In genomic region chr12:55717397-55718007, GRCh38 we compare ENCODE assay signal across 8 cellular contexts. TPM values are rescaled to one million over a fixed set of nuclear protein-coding genes. Genes with fewer than 3 reads are reported as not detected.
DNase-seq lines count a peak whose midpoint lies in the region; ATAC-seq, FAIRE-seq and TF ChIP-seq lines count a peak whose summit lies in the region.

No MANE protein-coding gene starts in this region.

- BruUV-seq in HCT116 (replicated peaks; lab: Mats Ljungman, UMichigan), result no TSS peak

- POLR2A ChIA-PET in A549 (lab: Yijun Ruan, JAX), result interaction anchor here (1.0 kb wide), 1 partner anchor 11 kb away, joined by 3 read pairs; the partner anchor contains the start of gene CD63
- POLR2A ChIA-PET in HCT116 (lab: Charles Lee), result interaction anchor here (1.2 kb wide), 1 partner anchor 12 kb away, joined by 4 read pairs; the partner anchor contains the start of gene CD63

- no peaks in the 10 kb centered on the region for H4K20me1 ChIP-seq in HCT116 (ENCODE audit: insufficient read depth)

- H3K27ac ChIP-seq in A549, result peak overlapping the region in 1 of 2 experiments; percentile 97; a peak in 2 of 6 replicates
- H3K27ac ChIP-seq in HCT116 (ENCODE audit: low read depth, low read length), result peak overlapping the region; percentile 84
- peak overlapping the region; percentile 98 for H3K27ac ChIP-seq in stomach smooth muscle (ENCODE audit: low read length)

- TF ChIP-seq RAD21 in A549 (conservative IDR thresholded peaks at IDR 0.05 in 1 of 2, IDR thresholded peaks at IDR 0.05 in 1 of 2), result no peak
- no peak for TF ChIP-seq RAD21 in HCT116 (IDR thresholded peaks at IDR 0.05; ENCODE audit: low read depth)

- H3K79me2 ChIP-seq in HCT116 (ENCODE audit: insufficient read depth, low read length), result peaks cover 14% of the 10 kb centered on the region

- no peaks in the 10 kb centered on the region for H3K36me3 ChIP-seq in HCT116 (ENCODE audit: control insufficient read depth in 1 of 2, insufficient read depth in 2 of 2, low read length in 2 of 2)
- peaks cover 0 to 3% of the 10 kb centered on the region in 2 donors for H3K36me3 ChIP-seq in stomach smooth muscle (ENCODE audit: control insufficient read depth in 2 of 2, insufficient read depth in 2 of 2, low read length in 2 of 2)

- CTCF ChIA-PET in A549 (lab: Yijun Ruan, JAX), result interaction anchor here (0.9 to 12.3 kb wide), 7 partner anchors 8 to 209 kb away, joined by 3 to 139 read pairs (median 20); partner anchors contain the start of genes GDF11 and ITGA7
- CTCF ChIA-PET in HCT116 (lab: Charles Lee), result interaction anchor here (0.9 kb wide), 1 partner anchor 334 kb away, joined by 3 read pairs; no protein-coding TSS in a partner anchor

- H3K9me3 ChIP-seq in A549 (no peaks in the 10 kb centered on the region), HCT116 (ENCODE audit: control insufficient read depth in 1 of 2, insufficient read depth in 1 of 2, low read depth in 1 of 2, low read length in 2 of 2) (no peaks in the 10 kb centered on the region), stomach smooth muscle (ENCODE audit: control insufficient read depth in 2 of 2, low read length in 2 of 2) (no peaks in the 10 kb centered on the region)

- H3K4me3 ChIP-seq in A549 (no peak overlapping the region), HCT116 (replicated peaks in 1 of 2; ENCODE audit: low read depth in 1 of 2, low read length in 2 of 2) (peak overlapping the region; percentile 75 to 94), stomach smooth muscle (ENCODE audit: low read length in 2 of 2) (peak overlapping the region; percentile 63 to 88)

- H3K27ac Mint-ChIP-seq in activated T-helper 2 cell treated with anti-CD3 and anti-CD28 coated beads, Interferon-gamma antibody, Interleukin-2, Interleukin-4, amounts not matched to agents 10 μg/mL and 5 μg/mL and 100 μg/mL, durations not matched to agents 14 hours and 24 hours and 36 hours, result peak overlapping the region; percentile 88

- H3K36me3 Mint-ChIP-seq in activated T-helper 2 cell treated with anti-CD3 and anti-CD28 coated beads, Interferon-gamma antibody, Interleukin-2, Interleukin-4, amounts not matched to agents 10 μg/mL and 5 μg/mL and 100 μg/mL, durations not matched to agents 14 hours and 24 hours and 36 hours (ENCODE audit: low read depth), result no peaks in the 10 kb centered on the region

- no peaks in the 10 kb centered on the region for H3K9me2 ChIP-seq in HCT116 (ENCODE audit: insufficient read depth)

- H3K9ac ChIP-seq in HCT116 (ENCODE audit: low read length) (peak overlapping the region; percentile 72), stomach smooth muscle (ENCODE audit: low read length in 2 of 2) (peak overlapping the region; percentile 87 to 95)

- FAIRE-seq in A549 (lab: Jason Lieb, UNC), result no peak

- TF ChIP-seq POLR2A in A549 (IDR thresholded peaks at IDR 0.05; ENCODE audit: low read length) (no peak), HCT116 (IDR thresholded peaks at IDR 0.05; ENCODE audit: borderline replicate concordance, extremely low read depth, insufficient read depth, insufficient read length) (no peak)

- H3K4me2 ChIP-seq in A549 (peak overlapping the region; percentile 93), HCT116 (ENCODE audit: low read length) (peak overlapping the region; percentile 93)

- DNase-seq in A549 (ENCODE audit: low read depth in 1 of 2, low spot score in 1 of 2) (no peak), HCT116 (ENCODE audit: low read depth, low spot score) (no peak), iris pigment epithelial cell (ENCODE audit: low read depth) (peak; percentile 76), SW 1271 (lab: John Stamatoyannopoulos, UW) (no peak), left lobe of liver (ENCODE audit: low spot score) (no peak)
- DNase-seq in activated T-helper 2 cell treated with anti-CD3 and anti-CD28 coated beads, Interferon-gamma antibody, Interleukin-2, Interleukin-4, amounts not matched to agents 10 μg/mL and 5 μg/mL and 100 μg/mL, durations not matched to agents 14 hours and 24 hours and 36 hours (ENCODE audit: low spot score), result no peak

- H2AFZ ChIP-seq in HCT116 (ENCODE audit: low read depth, low read length, poor library complexity, severe bottlenecking), result no peak overlapping the region

- peak overlapping the region; percentile 91 for H3K4me3 Mint-ChIP-seq in activated T-helper 2 cell treated with anti-CD3 and anti-CD28 coated beads, Interferon-gamma antibody, Interleukin-2, Interleukin-4, amounts not matched to agents 10 μg/mL and 5 μg/mL and 100 μg/mL, durations not matched to agents 14 hours and 24 hours and 36 hours (ENCODE audit: low read depth)

- TF ChIP-seq CTCF in A549 (IDR thresholded peaks at IDR 0.05), result no peak
- no peak for TF ChIP-seq CTCF in HCT116 (IDR thresholded peaks at IDR 0.05 in 2 of 3, conservative IDR thresholded peaks at IDR 0.05 in 1 of 3; ENCODE audit: borderline replicate concordance in 1 of 3, insufficient read depth in 1 of 3, low read depth in 2 of 3, low read length in 2 of 3)

- 58% methylated on average over 4 of the region's 4 CpGs for whole genome bisulfite sequencing in A549 (ENCODE audit: missing lambda C conversion rate)

- H3K9me3 Mint-ChIP-seq in activated T-helper 2 cell treated with anti-CD3 and anti-CD28 coated beads, Interferon-gamma antibody, Interleukin-2, Interleukin-4, amounts not matched to agents 10 μg/mL and 5 μg/mL and 100 μg/mL, durations not matched to agents 14 hours and 24 hours and 36 hours, result no peaks in the 10 kb centered on the region

- peaks cover 54% of the 10 kb centered on the region for H3K4me1 ChIP-seq in A549
- peaks cover 33 to 58% of the 10 kb centered on the region in 2 experiments for H3K4me1 ChIP-seq in HCT116 (ENCODE audit: control insufficient read depth in 1 of 2, insufficient read depth in 2 of 2, low read length in 2 of 2)
- H3K4me1 ChIP-seq in stomach smooth muscle (ENCODE audit: control insufficient read depth, insufficient read depth, low read length), result peaks cover 75% of the 10 kb centered on the region

- H3K27me3 Mint-ChIP-seq in activated T-helper 2 cell treated with anti-CD3 and anti-CD28 coated beads, Interferon-gamma antibody, Interleukin-2, Interleukin-4, amounts not matched to agents 10 μg/mL and 5 μg/mL and 100 μg/mL, durations not matched to agents 14 hours and 24 hours and 36 hours (ENCODE audit: low read depth), result peaks cover 1% of the 10 kb centered on the region

- peaks cover 24% of the 10 kb centered on the region for H3K4me1 Mint-ChIP-seq in activated T-helper 2 cell treated with anti-CD3 and anti-CD28 coated beads, Interferon-gamma antibody, Interleukin-2, Interleukin-4, amounts not matched to agents 10 μg/mL and 5 μg/mL and 100 μg/mL, durations not matched to agents 14 hours and 24 hours and 36 hours (ENCODE audit: low read depth)

- RAD21 ChIA-PET in HCT116 (lab: Charles Lee; ENCODE audit: low non-redundant PET in 1 of 2, low total read pairs in 2 of 2, uncharacterized antibody in 2 of 2, unreplicated experiment in 2 of 2), result no interaction called here

- ATAC-seq in A549 (no peak), HCT116 (no peak), HG02642 (IDR thresholded peaks at IDR 0.05; ENCODE audit: poor library complexity, unreplicated experiment) (no peak), left lobe of liver (no peak)

- no peak for TF ChIP-seq EP300 in A549 (IDR thresholded peaks at IDR 0.05)

- intact Hi-C loops in HCT116 (cut with micrococcal nuclease), result no loop called here
- intact Hi-C loops in activated T-helper 2 cell treated with anti-CD3 and anti-CD28 coated beads, Interferon-gamma antibody, Interleukin-2, Interleukin-4, amounts not matched to agents 10 μg/mL and 5 μg/mL and 100 μg/mL, durations not matched to agents 14 hours and 24 hours and 36 hours (cut with micrococcal nuclease), result loop anchor here (2.0 kb wide), 1 partner anchor 71 kb away; no protein-coding TSS in a partner anchor

- H3K27me3 ChIP-seq in HCT116 (ENCODE audit: insufficient read depth, low read length), result peaks cover 4% of the 10 kb centered on the region; the same call in 1 of the 2 replicates
- H3K27me3 ChIP-seq in stomach smooth muscle (ENCODE audit: control insufficient read depth in 1 of 2, insufficient read depth in 2 of 2, low read length in 2 of 2), result no peaks in the 10 kb centered on the region

RNA-seq across cellular contexts. Expression of gene BLOC1S1, which starts 1.7 kb away (rescaled TPM):
- 112 and 115 TPM in 2 replicates for polyA plus RNA-seq in A549 (2011; rRNA removed)
- 261 and 312 TPM in 2 replicates for polyA plus RNA-seq in A549 (2012; cell fraction: cytosol; rRNA removed)
- polyA plus RNA-seq in A549 (2012; cell fraction: nucleus; rRNA removed), result 103 and 115 TPM in 2 replicates
- 129 to 138 TPM (median 134 TPM) in 3 replicates for polyA plus RNA-seq in A549 (2017; fragmentation: RNase III; extraction: RNeasy Plus Mini Kit Qiagen cat#74134 plus additional on column Dnase treatment)
- polyA minus RNA-seq in A549 (2011; rRNA and poly(A)+ RNA removed), result 45.1 and 64.8 TPM in 2 replicates
- total RNA-seq in HCT116 (2021; ENCODE audit: unreplicated experiment), result 85.5 TPM
- 137 and 151 TPM in 2 replicates for polyA plus RNA-seq in HCT116 (2012)
- total RNA-seq in activated T-helper 2 cell treated with anti-CD3 and anti-CD28 coated beads, Interferon-gamma antibody, Interleukin-2, Interleukin-4, amounts not matched to agents 10 μg/mL and 5 μg/mL and 100 μg/mL, durations not matched to agents 14 hours and 24 hours and 36 hours, result 72.3 and 73.9 TPM in 2 replicates
- total RNA-seq in left lobe of liver, result 97.2 TPM

RNA-seq across cellular contexts. Expression of gene RDH5, which starts 2.7 kb away (rescaled TPM):
- polyA plus RNA-seq in A549 (2011; rRNA removed), result 8.1 and 9.1 TPM in 2 replicates
- 7.8 and 8.3 TPM in 2 replicates for polyA plus RNA-seq in A549 (2012; cell fraction: cytosol; rRNA removed)
- polyA plus RNA-seq in A549 (2012; cell fraction: nucleus; rRNA removed), result 28.7 and 33.2 TPM in 2 replicates
- polyA plus RNA-seq in A549 (2017; fragmentation: RNase III; extraction: RNeasy Plus Mini Kit Qiagen cat#74134 plus additional on column Dnase treatment), result 3.4 to 5.4 TPM (median 4.1 TPM) in 3 replicates
- 7.1 and 7.8 TPM in 2 replicates for polyA minus RNA-seq in A549 (2011; rRNA and poly(A)+ RNA removed)
- 6.2 TPM for total RNA-seq in HCT116 (2021; ENCODE audit: unreplicated experiment)
- 3.2 and 3.3 TPM in 2 replicates for polyA plus RNA-seq in HCT116 (2012)
- 6.5 and 8.1 TPM in 2 replicates for total RNA-seq in activated T-helper 2 cell treated with anti-CD3 and anti-CD28 coated beads, Interferon-gamma antibody, Interleukin-2, Interleukin-4, amounts not matched to agents 10 μg/mL and 5 μg/mL and 100 μg/mL, durations not matched to agents 14 hours and 24 hours and 36 hours
- total RNA-seq in left lobe of liver, result 60.0 TPM

RNA-seq across cellular contexts. Expression of gene ITGA7, which starts 9.8 kb away (rescaled TPM):
- polyA plus RNA-seq in A549 (2011; rRNA removed) (1.1 and 1.4 TPM in 2 replicates), A549 (2017; fragmentation: RNase III; extraction: RNeasy Plus Mini Kit Qiagen cat#74134 plus additional on column Dnase treatment) (1.7 to 2.0 TPM (median 1.9 TPM) in 3 replicates)
- 0.66 and 1.2 TPM in 2 replicates for polyA plus RNA-seq in A549 (2012; cell fraction: cytosol; rRNA removed)
- polyA plus RNA-seq in A549 (2012; cell fraction: nucleus; rRNA removed), result 7.3 and 8.5 TPM in 2 replicates
- polyA minus RNA-seq in A549 (2011; rRNA and poly(A)+ RNA removed), result 1.5 and 2.8 TPM in 2 replicates
- total RNA-seq in HCT116 (2021; ENCODE audit: unreplicated experiment) (17.8 TPM), left lobe of liver (16.9 TPM)
- 14.7 and 15.0 TPM in 2 replicates for polyA plus RNA-seq in HCT116 (2012)
- total RNA-seq in activated T-helper 2 cell treated with anti-CD3 and anti-CD28 coated beads, Interferon-gamma antibody, Interleukin-2, Interleukin-4, amounts not matched to agents 10 μg/mL and 5 μg/mL and 100 μg/mL, durations not matched to agents 14 hours and 24 hours and 36 hours, result 0.94 and 1.9 TPM in 2 replicates

RNA-seq across cellular contexts. Expression of gene CD63, which starts 11.3 kb away (rescaled TPM):
- polyA plus RNA-seq in A549 (2011; rRNA removed) (512 and 724 TPM in 2 replicates), A549 (2017; fragmentation: RNase III; extraction: RNeasy Plus Mini Kit Qiagen cat#74134 plus additional on column Dnase treatment) (493 to 547 TPM (median 530 TPM) in 3 replicates)
- polyA plus RNA-seq in A549 (2012; cell fraction: cytosol; rRNA removed), result 639 and 645 TPM in 2 replicates
- 264 and 317 TPM in 2 replicates for polyA plus RNA-seq in A549 (2012; cell fraction: nucleus; rRNA removed)
- polyA minus RNA-seq in A549 (2011; rRNA and poly(A)+ RNA removed), result 238 and 252 TPM in 2 replicates
- total RNA-seq in HCT116 (2021; ENCODE audit: unreplicated experiment) (355 TPM), left lobe of liver (203 TPM)
- polyA plus RNA-seq in HCT116 (2012), result 349 and 393 TPM in 2 replicates
- total RNA-seq in activated T-helper 2 cell treated with anti-CD3 and anti-CD28 coated beads, Interferon-gamma antibody, Interleukin-2, Interleukin-4, amounts not matched to agents 10 μg/mL and 5 μg/mL and 100 μg/mL, durations not matched to agents 14 hours and 24 hours and 36 hours, result 230 and 236 TPM in 2 replicates

RNA-seq across cellular contexts. Expression of gene GDF11, which starts 25.4 kb away (rescaled TPM):
- 1.2 and 1.4 TPM in 2 replicates for polyA plus RNA-seq in A549 (2011; rRNA removed)
- 4.5 and 5.5 TPM in 2 replicates for polyA plus RNA-seq in A549 (2012; cell fraction: cytosol; rRNA removed)
- 3.1 and 4.5 TPM in 2 replicates for polyA plus RNA-seq in A549 (2012; cell fraction: nucleus; rRNA removed)
- 2.8 to 3.6 TPM (median 3.1 TPM) in 3 replicates for polyA plus RNA-seq in A549 (2017; fragmentation: RNase III; extraction: RNeasy Plus Mini Kit Qiagen cat#74134 plus additional on column Dnase treatment)
- polyA minus RNA-seq in A549 (2011; rRNA and poly(A)+ RNA removed), result 3.1 and 3.3 TPM in 2 replicates
- 5.3 TPM for total RNA-seq in HCT116 (2021; ENCODE audit: unreplicated experiment)
- polyA plus RNA-seq in HCT116 (2012), result 5.1 and 6.5 TPM in 2 replicates
- 15.3 and 15.4 TPM in 2 replicates for total RNA-seq in activated T-helper 2 cell treated with anti-CD3 and anti-CD28 coated beads, Interferon-gamma antibody, Interleukin-2, Interleukin-4, amounts not matched to agents 10 μg/mL and 5 μg/mL and 100 μg/mL, durations not matched to agents 14 hours and 24 hours and 36 hours
- total RNA-seq in left lobe of liver, result 1.1 TPM
